Comparison of ENCODE assay signal across 18 cellular contexts in the genomic region with DNA sequence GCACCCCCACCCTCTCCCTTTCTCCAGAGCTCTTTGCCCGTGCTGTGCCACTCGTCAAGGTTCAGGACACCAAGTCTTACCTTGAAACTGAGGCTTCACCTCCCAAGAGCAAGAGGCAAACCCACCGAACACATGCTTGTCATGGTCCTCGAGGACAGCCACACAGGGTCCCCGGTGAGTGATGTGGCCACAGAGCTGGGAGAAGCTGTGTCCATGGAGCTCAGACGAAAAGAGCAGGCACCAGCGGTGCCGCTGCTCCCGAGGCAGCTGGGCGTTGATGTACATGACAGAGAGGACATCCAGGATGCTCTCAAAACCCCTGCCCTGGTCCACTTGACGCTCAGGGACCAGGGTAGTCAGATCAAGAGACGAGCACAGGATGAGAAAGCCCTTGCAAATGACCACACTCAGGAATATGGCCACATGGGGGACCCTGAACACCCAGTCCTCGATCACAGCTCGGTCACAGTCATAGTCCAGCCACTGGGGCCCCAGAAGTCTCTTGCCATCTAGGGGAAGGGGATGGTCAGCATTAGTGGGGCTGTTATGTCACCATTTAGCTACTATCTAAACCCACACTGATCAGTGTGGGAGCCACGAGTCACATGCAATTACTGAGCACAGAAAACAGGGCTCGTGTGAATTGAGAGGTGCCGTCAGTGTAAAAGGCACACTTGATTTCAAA. TPM values are rescaled to one million over a fixed set of nuclear protein-coding genes. Genes with fewer than 3 reads are reported as not detected.
DNase-seq lines count a peak whose midpoint lies in the region; ATAC-seq, FAIRE-seq and TF ChIP-seq lines count a peak whose summit lies in the region.
"Had no signal": no experiment of that assay in that cellular context is flagged by ENCODE, and none has a peak within 500 bp of the region (broad histone marks: within the 10 kb centered on the region; RNA-seq: fewer than 3 reads in every experiment).

No MANE protein-coding gene starts in this region.

- no peaks in the 10 kb centered on the region for H3K9me3 Mint-ChIP-seq in activated CD8-positive, alpha-beta memory T cell treated with anti-CD3 and anti-CD28 coated beads, Interleukin-2, amount 10 ng/mL, durations not matched to agents 7 days and 5 days (ENCODE audit: low read depth)
- H3K9me3 Mint-ChIP-seq in stimulated activated effector memory CD8-positive, alpha-beta T cell treated with anti-CD3 and anti-CD28 coated beads, Interleukin-12 subunit alpha, Interleukin-12 subunit beta, amount 100 ng/mL, for 72 hours = no peaks in the 10 kb centered on the region
- no peaks in the 10 kb centered on the region for H3K9me3 Mint-ChIP-seq in activated naive CD4-positive, alpha-beta T cell treated with anti-CD3 and anti-CD28 coated beads, Interleukin-2, amount 10 ng/mL, durations not matched to agents 7 days and 5 days
- H3K9me3 Mint-ChIP-seq: CD8-positive, alpha-beta memory T cell had no signal

- no peak overlapping the region for H3K27ac ChIP-seq in coronary artery
- H3K27ac ChIP-seq: 22Rv1, HL-60 had no signal

- no peak for ATAC-seq in activated CD8-positive, alpha-beta memory T cell treated with anti-CD3 and anti-CD28 coated beads, Interleukin-2, amount 10 ng/mL, durations not matched to agents 7 days and 5 days
- no peak for ATAC-seq in stimulated activated effector memory CD8-positive, alpha-beta T cell treated with anti-CD3 and anti-CD28 coated beads, Interleukin-12 subunit alpha, Interleukin-12 subunit beta, amount 100 ng/mL, for 72 hours

- H3K4me3 ChIP-seq in H7 (ENCODE audit: insufficient read depth, low read depth, low read length) (no peak overlapping the region), coronary artery (no peak overlapping the region)

- H3K27me3 ChIP-seq in H7 (ENCODE audit: control insufficient read depth, insufficient read depth, low read length) = no peaks in the 10 kb centered on the region

- no peak overlapping the region for H3K4me3 Mint-ChIP-seq in activated CD8-positive, alpha-beta memory T cell treated with anti-CD3 and anti-CD28 coated beads, Interleukin-2, amount 10 ng/mL, durations not matched to agents 7 days and 5 days
- H3K4me3 Mint-ChIP-seq in stimulated activated effector memory CD8-positive, alpha-beta T cell treated with anti-CD3 and anti-CD28 coated beads, Interleukin-12 subunit alpha, Interleukin-12 subunit beta, amount 100 ng/mL, for 72 hours = no peak overlapping the region
- H3K4me3 Mint-ChIP-seq in activated naive CD4-positive, alpha-beta T cell treated with anti-CD3 and anti-CD28 coated beads, Interleukin-2, amount 10 ng/mL, durations not matched to agents 7 days and 5 days = no peak overlapping the region
- H3K4me3 Mint-ChIP-seq: CD14-positive monocyte; CD8-positive, alpha-beta memory T cell had no signal

- no peak for TF ChIP-seq CTCF in coronary artery (IDR thresholded peaks at IDR 0.05)

- CTCF ChIA-PET in activated CD8-positive, alpha-beta memory T cell treated with anti-CD3 and anti-CD28 coated beads, Interleukin-2, amount 10 ng/mL, durations not matched to agents 7 days and 5 days (lab: Charles Lee) = interaction anchor here (0.8 to 1.5 kb wide), 4 partner anchors 24 to 252 kb away, joined by 3 to 4 read pairs (median 4); no protein-coding TSS in a partner anchor
- CTCF ChIA-PET in activated naive CD4-positive, alpha-beta T cell treated with anti-CD3 and anti-CD28 coated beads, Interleukin-2, amount 10 ng/mL, durations not matched to agents 7 days and 5 days (lab: Charles Lee) = no interaction called here

- peak; percentile 26 for DNase-seq in activated CD8-positive, alpha-beta memory T cell treated with anti-CD3 and anti-CD28 coated beads, Interleukin-2, amount 10 ng/mL, durations not matched to agents 7 days and 5 days
- no peak for DNase-seq in activated CD8-positive, alpha-beta memory T cell treated with anti-CD3 and anti-CD28 coated beads, Interleukin-2, amount 50 U/mL, for 4 hours
- peak; percentile 33 for DNase-seq in H7
- peak; percentile 58 for DNase-seq in coronary artery (ENCODE audit: low spot score)
- DNase-seq in stimulated activated effector memory CD8-positive, alpha-beta T cell treated with anti-CD3 and anti-CD28 coated beads, Interleukin-12 subunit alpha, Interleukin-12 subunit beta, amount 100 ng/mL, for 72 hours (ENCODE audit: low spot score in 2 of 2) = peak in 1 of 2 donors; percentile 37
- no peak for DNase-seq in iPS-NIHi11 (ENCODE audit: low spot score)
- DNase-seq in HTR-8/SVneo (ENCODE audit: insufficient read length, low spot score) = no peak
- DNase-seq in activated naive CD4-positive, alpha-beta T cell treated with anti-CD3 and anti-CD28 coated beads, Interleukin-2, amount 10 ng/mL, durations not matched to agents 7 days and 5 days = no peak
- DNase-seq: Caco-2; CD8-positive, alpha-beta memory T cell; DND-41; GF-D8; HCEC 1CT had no signal

- peaks cover 7% of the 10 kb centered on the region for H3K36me3 ChIP-seq in H7 (replicated peaks; ENCODE audit: control insufficient read depth, insufficient read depth, low read length)

- H3K27ac Mint-ChIP-seq in activated CD8-positive, alpha-beta memory T cell treated with anti-CD3 and anti-CD28 coated beads, Interleukin-2, amount 10 ng/mL, durations not matched to agents 7 days and 5 days = no peak overlapping the region
- peak overlapping the region; percentile 63 for H3K27ac Mint-ChIP-seq in stimulated activated effector memory CD8-positive, alpha-beta T cell treated with anti-CD3 and anti-CD28 coated beads, Interleukin-12 subunit alpha, Interleukin-12 subunit beta, amount 100 ng/mL, for 72 hours
- H3K27ac Mint-ChIP-seq in activated naive CD4-positive, alpha-beta T cell treated with anti-CD3 and anti-CD28 coated beads, Interleukin-2, amount 10 ng/mL, durations not matched to agents 7 days and 5 days = no peak overlapping the region
- H3K27ac Mint-ChIP-seq: CD8-positive, alpha-beta memory T cell had no signal

- FAIRE-seq in HTR-8/SVneo (lab: Jason Lieb, UNC) = no peak
- FAIRE-seq: GM19239, H1 had no signal

- H3K36me3 Mint-ChIP-seq in activated CD8-positive, alpha-beta memory T cell treated with anti-CD3 and anti-CD28 coated beads, Interleukin-2, amount 10 ng/mL, durations not matched to agents 7 days and 5 days = peaks cover 47% of the 10 kb centered on the region
- H3K36me3 Mint-ChIP-seq in stimulated activated effector memory CD8-positive, alpha-beta T cell treated with anti-CD3 and anti-CD28 coated beads, Interleukin-12 subunit alpha, Interleukin-12 subunit beta, amount 100 ng/mL, for 72 hours = peaks cover 61% of the 10 kb centered on the region
- H3K36me3 Mint-ChIP-seq in activated naive CD4-positive, alpha-beta T cell treated with anti-CD3 and anti-CD28 coated beads, Interleukin-2, amount 10 ng/mL, durations not matched to agents 7 days and 5 days = peaks cover 54% of the 10 kb centered on the region

- H3K27me3 Mint-ChIP-seq in activated CD8-positive, alpha-beta memory T cell treated with anti-CD3 and anti-CD28 coated beads, Interleukin-2, amount 10 ng/mL, durations not matched to agents 7 days and 5 days = no peaks in the 10 kb centered on the region
- no peaks in the 10 kb centered on the region for H3K27me3 Mint-ChIP-seq in activated naive CD4-positive, alpha-beta T cell treated with anti-CD3 and anti-CD28 coated beads, Interleukin-2, amount 10 ng/mL, durations not matched to agents 7 days and 5 days
- H3K27me3 Mint-ChIP-seq: CD8-positive, alpha-beta memory T cell had no signal

- peaks cover 13% of the 10 kb centered on the region for H3K4me1 Mint-ChIP-seq in activated CD8-positive, alpha-beta memory T cell treated with anti-CD3 and anti-CD28 coated beads, Interleukin-2, amount 10 ng/mL, durations not matched to agents 7 days and 5 days
- H3K4me1 Mint-ChIP-seq in stimulated activated effector memory CD8-positive, alpha-beta T cell treated with anti-CD3 and anti-CD28 coated beads, Interleukin-12 subunit alpha, Interleukin-12 subunit beta, amount 100 ng/mL, for 72 hours = no peaks in the 10 kb centered on the region
- peaks cover 6% of the 10 kb centered on the region for H3K4me1 Mint-ChIP-seq in activated naive CD4-positive, alpha-beta T cell treated with anti-CD3 and anti-CD28 coated beads, Interleukin-2, amount 10 ng/mL, durations not matched to agents 7 days and 5 days
- H3K4me1 Mint-ChIP-seq: CD14-positive monocyte had no signal

RNA-seq across cellular contexts. Expression of gene MEAK7, which starts 17.8 kb away (rescaled TPM):
- 10 to 100 TPM; 37.9 to 73.9 TPM for total RNA-seq in activated CD8-positive, alpha-beta memory T cell treated with anti-CD3 and anti-CD28 coated beads, Interleukin-2, amount 10 ng/mL, durations not matched to agents 7 days and 5 days
- 9.2 and 11.6 TPM in 2 replicates for total RNA-seq in H7 (2014; rRNA removed; shearing (Covaris generic))

Comparison
In these comparisons a context has a peak if more than half of its experiments do, and no peak if none do; other contexts are left out.
1. DNase-seq: peak in activated CD8-positive, alpha-beta memory T cell treated with anti-CD3 and anti-CD28 coated beads, Interleukin-2, amount 10 ng/mL, durations not matched to agents 7 days and 5 days (single experiment), H7 (single experiment) and coronary artery (single experiment); none in activated CD8-positive, alpha-beta memory T cell treated with anti-CD3 and anti-CD28 coated beads, Interleukin-2, amount 50 U/mL, for 4 hours (single experiment), iPS-NIHi11 (single experiment), HTR-8/SVneo (single experiment) and activated naive CD4-positive, alpha-beta T cell treated with anti-CD3 and anti-CD28 coated beads, Interleukin-2, amount 10 ng/mL, durations not matched to agents 7 days and 5 days (single experiment).